2 cellular contexts compared by ENCODE assay signal in the genomic region with DNA sequence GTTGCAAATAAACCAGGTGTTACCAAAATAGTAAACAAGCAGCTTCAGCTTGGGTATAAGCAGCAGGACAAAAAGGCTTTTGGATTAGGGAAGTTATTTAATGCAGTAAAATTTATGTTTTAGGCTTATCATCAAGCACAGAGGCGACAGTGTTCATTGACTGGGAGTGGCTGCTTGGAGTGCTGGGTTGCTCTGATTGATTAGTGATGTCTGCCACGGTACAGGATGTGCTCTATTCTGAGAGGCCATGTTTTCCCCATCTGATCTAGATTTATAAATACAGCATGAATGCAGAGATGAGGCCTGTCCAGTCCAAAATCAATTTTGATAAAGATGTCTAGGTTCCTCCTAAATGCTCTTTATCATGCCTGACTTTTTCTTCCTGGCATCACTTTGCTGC.
TF ChIP-seq lines count a peak whose summit lies in the region.

No MANE protein-coding gene starts in this region.

TF ChIP-seq in HEK293, 187 proteins besides CTCF, POLR2A, EP300 and RAD21 (continued from another document):
- TF ChIP-seq ZNF23 (tag by site-specific recombination; IDR thresholded peaks at IDR 0.05; ENCODE audit: borderline replicate concordance) (peak; percentile 90; the same call in 1 of the 2 replicates), SALL2 (tag by site-specific recombination; IDR thresholded peaks at IDR 0.05; ENCODE audit: borderline replicate concordance) (no peak)

TF ChIP-seq in GM12878, 131 proteins besides CTCF, POLR2A, EP300 and RAD21 (continued from another document):
- TF ChIP-seq, protein P1, sequence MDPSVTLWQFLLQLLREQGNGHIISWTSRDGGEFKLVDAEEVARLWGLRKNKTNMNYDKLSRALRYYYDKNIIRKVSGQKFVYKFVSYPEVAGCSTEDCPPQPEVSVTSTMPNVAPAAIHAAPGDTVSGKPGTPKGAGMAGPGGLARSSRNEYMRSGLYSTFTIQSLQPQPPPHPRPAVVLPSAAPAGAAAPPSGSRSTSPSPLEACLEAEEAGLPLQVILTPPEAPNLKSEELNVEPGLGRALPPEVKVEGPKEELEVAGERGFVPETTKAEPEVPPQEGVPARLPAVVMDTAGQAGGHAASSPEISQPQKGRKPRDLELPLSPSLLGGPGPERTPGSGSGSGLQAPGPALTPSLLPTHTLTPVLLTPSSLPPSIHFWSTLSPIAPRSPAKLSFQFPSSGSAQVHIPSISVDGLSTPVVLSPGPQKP (IDR thresholded peaks at IDR 0.05; ENCODE audit: low read depth, low read length): no peak
- TF ChIP-seq MYB (IDR thresholded peaks at IDR 0.05; ENCODE audit: borderline replicate concordance, low read depth, low read length) (no peak), SMAD1 (IDR thresholded peaks at IDR 0.05; ENCODE audit: low read depth, partially characterized antibody) (no peak), YY1 (IDR thresholded peaks at IDR 0.05; ENCODE audit: low read depth, low read length) (0 out of 2 replicates have a peak, but pooled peaks have one; percentile 43), TARDBP (IDR thresholded peaks at IDR 0.05; ENCODE audit: borderline replicate concordance) (no peak), FOS (IDR thresholded peaks at IDR 0.05; ENCODE audit: borderline replicate concordance, extremely low read depth, insufficient read length) (no peak), CREM (IDR thresholded peaks at IDR 0.05; ENCODE audit: low read depth) (no peak), STAT3 (IDR thresholded peaks at IDR 0.05; ENCODE audit: low read depth, low read length) (no peak), SUPT20H (IDR thresholded peaks at IDR 0.05; ENCODE audit: borderline replicate concordance, control insufficient read depth, low read depth, low read length) (no peak), BACH1 (IDR thresholded peaks at IDR 0.05; ENCODE audit: borderline replicate concordance) (no peak), CBX3 (IDR thresholded peaks at IDR 0.05; ENCODE audit: borderline replicate concordance, low read depth) (no peak)
- TF ChIP-seq, protein P2, sequence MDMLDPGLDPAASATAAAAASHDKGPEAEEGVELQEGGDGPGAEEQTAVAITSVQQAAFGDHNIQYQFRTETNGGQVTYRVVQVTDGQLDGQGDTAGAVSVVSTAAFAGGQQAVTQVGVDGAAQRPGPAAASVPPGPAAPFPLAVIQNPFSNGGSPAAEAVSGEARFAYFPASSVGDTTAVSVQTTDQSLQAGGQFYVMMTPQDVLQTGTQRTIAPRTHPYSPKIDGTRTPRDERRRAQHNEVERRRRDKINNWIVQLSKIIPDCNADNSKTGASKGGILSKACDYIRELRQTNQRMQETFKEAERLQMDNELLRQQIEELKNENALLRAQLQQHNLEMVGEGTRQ (IDR thresholded peaks at IDR 0.05; ENCODE audit: borderline replicate concordance, low read depth, low read length): no peak
